Comparison of ENCODE assay signal across 23 cellular contexts in the genomic region with DNA sequence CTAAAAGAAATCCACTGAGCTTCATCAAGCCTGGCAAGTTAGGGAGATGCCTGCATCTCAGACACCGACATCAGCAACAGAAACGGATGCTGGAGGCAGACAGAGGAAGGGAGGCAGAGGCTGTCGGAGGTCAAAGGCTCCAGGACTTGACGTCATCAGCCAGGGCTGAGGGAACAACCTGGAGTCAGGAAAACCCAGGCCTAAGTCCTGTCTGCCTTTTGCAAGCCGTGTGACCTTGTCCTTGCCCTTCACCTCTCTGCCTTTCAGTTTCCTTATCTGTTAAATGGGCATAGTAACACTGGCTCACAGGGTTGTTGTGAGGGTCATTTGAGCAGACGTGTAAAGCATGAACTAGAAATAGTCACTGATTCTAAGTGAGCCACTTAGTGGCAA.
DNase-seq lines count a peak whose midpoint lies in the region; ATAC-seq, FAIRE-seq and TF ChIP-seq lines count a peak whose summit lies in the region.
"Had no signal": no experiment of that assay in that cellular context is flagged by ENCODE, and none has a peak within 500 bp of the region (broad histone marks: within the 10 kb centered on the region; RNA-seq: fewer than 3 reads in every experiment).

No MANE protein-coding gene starts in this region.

- no peaks in the 10 kb centered on the region for H3K23me2 ChIP-seq in H9 (ENCODE audit: insufficient read length, low read depth, low read length, poor library complexity, severe bottlenecking)

- no peak overlapping the region for H3K4me3 ChIP-seq in K562
- H3K4me3 ChIP-seq in neutrophil (ENCODE audit: low read depth in 1 of 2, low read length in 1 of 2), result no peak overlapping the region
- H3K4me3 ChIP-seq: BLaER1 had no signal

- no peaks in the 10 kb centered on the region for H3K9me1 ChIP-seq in K562 (ENCODE audit: control insufficient read depth, insufficient read depth, low read length)

- no peak for ATAC-seq in K562
- ATAC-seq: CD8-positive, alpha-beta T cell; HCT116 had no signal

- H2BK20ac ChIP-seq in H9 (ENCODE audit: low read depth, low read length, poor library complexity, severe bottlenecking), result no peak overlapping the region

- no peak overlapping the region for H4K5ac ChIP-seq in H9 (ENCODE audit: insufficient read length, low read depth, low read length)

- CTCF ChIA-PET in K562 (lab: Yijun Ruan, JAX; ENCODE audit: low intra/inter-chr PET ratio), result no interaction called here

- FAIRE-seq in K562 (lab: Jason Lieb, UNC) (no peak), H54 (lab: Jason Lieb, UNC) (no peak)
- FAIRE-seq: A204.1, G401.6, GM12891 had no signal

- TF ChIP-seq POLR2A in K562 (conservative IDR thresholded peaks at IDR 0.05) (no peak), H54 (IDR thresholded peaks at IDR 0.05; ENCODE audit: low read depth, low read length) (no peak)

- no peak overlapping the region for H3T11ph ChIP-seq in H9 (ENCODE audit: low read length)

- H3K79me1 ChIP-seq in H9 (ENCODE audit: insufficient read depth, low read depth, low read length, poor library complexity, severe bottlenecking), result no peaks in the 10 kb centered on the region

- BruUV-seq in K562 (replicated peaks; lab: Mats Ljungman, UMichigan), result no TSS peak

- peak; percentile 42 for DNase-seq in activated CD8-positive, alpha-beta memory T cell treated with anti-CD3 and anti-CD28 coated beads for 24 hours
- no peak for DNase-seq in activated CD8-positive, alpha-beta memory T cell treated with anti-CD3 and anti-CD28 coated beads, Interleukin-2, amount 50 U/mL, for 48 hours
- peak; percentile 11 for DNase-seq in H9
- DNase-seq in K562 (ENCODE audit: extremely low read depth in 1 of 4, low spot score in 3 of 4), result no peak
- no peak for DNase-seq in GM03348 (ENCODE audit: low spot score)
- DNase-seq in H54 (ENCODE audit: insufficient read length, low spot score), result no peak
- DNase-seq in GM13977 (ENCODE audit: low spot score), result no peak
- DNase-seq: Caco-2; CD4-positive, CD25-positive, alpha-beta regulatory T cell; DMS153; DND-41; GOT3; H7 had no signal

- H3K4me2 ChIP-seq in H9 (ENCODE audit: insufficient read depth, insufficient read length, low read length) (no peak overlapping the region), K562 (ENCODE audit: insufficient read depth, low read length) (no peak overlapping the region)
- H3K4me2 ChIP-seq: BLaER1 had no signal

- H3K18ac ChIP-seq in H9 (ENCODE audit: insufficient read length, low read depth, low read length), result no peak overlapping the region

- no peak overlapping the region for H3K9ac ChIP-seq in H9 (ENCODE audit: extremely low read depth, insufficient read length, low read length)
- H3K9ac ChIP-seq in K562 (ENCODE audit: insufficient read depth in 1 of 2, low read depth in 2 of 2, low read length in 2 of 2), result no peak overlapping the region
- H3K9ac ChIP-seq: BLaER1 had no signal

- H2AK5ac ChIP-seq in H9 (ENCODE audit: insufficient read length, low read length), result no peak overlapping the region

- no peaks in the 10 kb centered on the region for H3K4me1 Mint-ChIP-seq in H9
- H3K4me1 Mint-ChIP-seq: B cell had no signal

- no peak overlapping the region for H3K14ac ChIP-seq in H9 (ENCODE audit: insufficient read depth, low read length)

- no peak overlapping the region for H3K4me3 Mint-ChIP-seq in H9
- H3K4me3 Mint-ChIP-seq: B cell; CD4-positive, CD25-positive, alpha-beta regulatory T cell; CD8-positive, alpha-beta T cell had no signal

- H3K79me2 ChIP-seq in H9 (ENCODE audit: insufficient read depth, low read length) (no peaks in the 10 kb centered on the region), K562 (ENCODE audit: control insufficient read depth, insufficient read depth, low read length) (no peaks in the 10 kb centered on the region)

- POLR2A ChIA-PET in K562 (lab: Yijun Ruan, JAX), result interaction anchor here (0.7 kb wide), 1 partner anchor 11 kb away, joined by 3 read pairs; no protein-coding TSS in a partner anchor

- H4K20me1 ChIP-seq in H9 (ENCODE audit: control insufficient read depth, insufficient read depth, insufficient read length) (no peaks in the 10 kb centered on the region), K562 (replicated peaks; ENCODE audit: control insufficient read depth, insufficient read depth, low read length) (no peaks in the 10 kb centered on the region)
- H4K20me1 ChIP-seq: BLaER1 had no signal

- no peak overlapping the region for H3K56ac ChIP-seq in H9 (ENCODE audit: insufficient read length, low read depth, low read length)

- no peak for TF ChIP-seq EP300 in K562 (IDR thresholded peaks at IDR 0.05; ENCODE audit: low read length)

- no peak overlapping the region for H4K8ac ChIP-seq in H9 (replicated peaks; ENCODE audit: insufficient read length, low read depth, low read length)

- H3K27me3 ChIP-seq in H9 (ENCODE audit: insufficient read depth, low read length) (no peaks in the 10 kb centered on the region), K562 (ENCODE audit: control insufficient read depth in 2 of 2, insufficient read depth in 2 of 2, low read length in 2 of 2) (no peaks in the 10 kb centered on the region), neutrophil (no peaks in the 10 kb centered on the region)
- H3K27me3 ChIP-seq: BLaER1 had no signal

- H2BK15ac ChIP-seq in H9 (ENCODE audit: low read depth, low read length), result no peak overlapping the region

- H3K27me3 Mint-ChIP-seq in H9 (ENCODE audit: low read depth), result no peaks in the 10 kb centered on the region
- H3K27me3 Mint-ChIP-seq: B cell; CD4-positive, CD25-positive, alpha-beta regulatory T cell had no signal

- peaks cover 0 to 11% of the 10 kb centered on the region in 2 experiments; a peak in 4 of 5 replicates for H3K9me3 Mint-ChIP-seq in H9

- no peak overlapping the region for H3K27ac ChIP-seq in H9 (ENCODE audit: insufficient read length, low read depth, low read length)
- H3K27ac ChIP-seq in K562 (ENCODE audit: extremely low read depth, low read depth, low read length), result no peak overlapping the region
- peak overlapping the region; percentile 85 for H3K27ac ChIP-seq in neutrophil
- H3K27ac ChIP-seq: 22Rv1, BLaER1, C4-2B had no signal

- in situ Hi-C loops in K562 (cut with MboI) (no loop called here), GM13977 (cut with MboI; ENCODE audit: low pct_unique_long_range_greater_than_20kb, low sequenced_read_pairs, unreplicated experiment) (no loop called here)

- no peak overlapping the region for H4K91ac ChIP-seq in H9 (ENCODE audit: insufficient read length, low read depth, low read length)

- TF ChIP-seq RAD21 in K562 (CRISPR knock-in tag; conservative IDR thresholded peaks at IDR 0.05 in 1 of 2, IDR thresholded peaks at IDR 0.05 in 1 of 2), result no peak

- WGBS in H9 (ENCODE audit: extremely low coverage, insufficient read length, low lambda C conversion rate), result no CpG with 5 or more reads among the region's 6 CpGs
- 2% methylated on average over 6 of the region's 6 CpGs for WGBS in K562 (ENCODE audit: insufficient coverage, low coverage, missing lambda C conversion rate)

- no peak for TF ChIP-seq CTCF in H9 (conservative IDR thresholded peaks at IDR 0.05)
- TF ChIP-seq CTCF in K562 (IDR thresholded peaks at IDR 0.05 in 2 of 3, conservative IDR thresholded peaks at IDR 0.05 in 1 of 3; ENCODE audit: insufficient read depth in 2 of 3, low read depth in 1 of 3, low read length in 3 of 3), result no peak
- TF ChIP-seq CTCF in neutrophil (IDR thresholded peaks at IDR 0.05), result no peak
- no peak for TF ChIP-seq CTCF in GM13977 (IDR thresholded peaks at IDR 0.05; ENCODE audit: extremely low read depth, insufficient read depth, missing control alignments)

- H3K36me3 Mint-ChIP-seq in H9 (ENCODE audit: insufficient read depth in 1 of 3, low read depth in 3 of 3), result no peaks in the 10 kb centered on the region

- no peak overlapping the region for H2BK120ac ChIP-seq in H9 (ENCODE audit: low read depth, low read length, poor library complexity, severe bottlenecking)

- H3K36me3 ChIP-seq in K562 (ENCODE audit: control insufficient read depth, insufficient read depth, low read length) (no peaks in the 10 kb centered on the region), neutrophil (no peaks in the 10 kb centered on the region)
- H3K36me3 ChIP-seq: BLaER1 had no signal

- H3K4me1 ChIP-seq in H9 (ENCODE audit: insufficient read depth, low read length), result no peaks in the 10 kb centered on the region; the same call in 1 of the 2 replicates
- H3K4me1 ChIP-seq in K562 (replicated peaks in 1 of 2; ENCODE audit: control insufficient read depth in 2 of 2, insufficient read depth in 2 of 2, low read length in 2 of 2), result no peaks in the 10 kb centered on the region
- peaks cover 8 to 52% of the 10 kb centered on the region in 2 experiments for H3K4me1 ChIP-seq in neutrophil (ENCODE audit: control insufficient read depth in 1 of 2, insufficient read depth in 1 of 2, low read depth in 1 of 2, low read length in 1 of 2)
- H3K4me1 ChIP-seq: BLaER1, Caco-2 had no signal

- H2BK12ac ChIP-seq in H9 (ENCODE audit: insufficient read length, low read depth, low read length), result no peak overlapping the region

- H3K4ac ChIP-seq in H9 (ENCODE audit: low read depth, low read length), result no peak overlapping the region

- no peaks in the 10 kb centered on the region for H3K9me3 ChIP-seq in H9 (ENCODE audit: control insufficient read depth, low read depth, low read length)
- no peaks in the 10 kb centered on the region for H3K9me3 ChIP-seq in K562 (replicated peaks; ENCODE audit: control insufficient read depth, insufficient read depth, low read depth, low read length)
- H3K9me3 ChIP-seq in neutrophil, result no peaks in the 10 kb centered on the region
- H3K9me3 ChIP-seq: Caco-2 had no signal

- intact Hi-C loops in K562 (cut with micrococcal nuclease), result no loop called here

- H2AFZ ChIP-seq in H9 (ENCODE audit: low read length), result no peak overlapping the region
- no peak overlapping the region for H2AFZ ChIP-seq in K562 (ENCODE audit: low read depth, low read length)

- H3K27ac Mint-ChIP-seq in H9, result no peak overlapping the region; a peak in 2 of 7 replicates
- H3K27ac Mint-ChIP-seq: B cell; CD8-positive, alpha-beta T cell had no signal

- no peak overlapping the region for H3K23ac ChIP-seq in H9 (ENCODE audit: insufficient read length, low read depth, low read length)

- no peak overlapping the region for H2BK5ac ChIP-seq in H9 (ENCODE audit: insufficient read length, low read length)

TF ChIP-seq in K562, 482 proteins besides CTCF, POLR2A, EP300 and RAD21 (continues in another document):
- no peak for TF ChIP-seq EHMT2 (IDR thresholded peaks at IDR 0.05)
- TF ChIP-seq RBM25 (IDR thresholded peaks at IDR 0.05; ENCODE audit: low read depth, low read length, severe bottlenecking), result peak; percentile 12
- no peak for TF ChIP-seq CBX8 (IDR thresholded peaks at IDR 0.05; ENCODE audit: borderline replicate concordance, extremely low read depth, low read depth, low read length, poor library complexity, severe bottlenecking)
- TF ChIP-seq ZNF274 (IDR thresholded peaks at IDR 0.05; ENCODE audit: borderline replicate concordance, low read depth, low read length), result no peak

Comparison
In these comparisons a context has a peak if more than half of its experiments do, and no peak if none do; other contexts are left out.
1. DNase-seq: peak in activated CD8-positive, alpha-beta memory T cell treated with anti-CD3 and anti-CD28 coated beads for 24 hours (single experiment) and H9 (single experiment); none in activated CD8-positive, alpha-beta memory T cell treated with anti-CD3 and anti-CD28 coated beads, Interleukin-2, amount 50 U/mL, for 48 hours (single experiment), K562 (0 of 4), GM03348 (single experiment), H54 (single experiment) and GM13977 (single experiment).